ENCODE assay signal across 13 cellular contexts in the genomic region with DNA sequence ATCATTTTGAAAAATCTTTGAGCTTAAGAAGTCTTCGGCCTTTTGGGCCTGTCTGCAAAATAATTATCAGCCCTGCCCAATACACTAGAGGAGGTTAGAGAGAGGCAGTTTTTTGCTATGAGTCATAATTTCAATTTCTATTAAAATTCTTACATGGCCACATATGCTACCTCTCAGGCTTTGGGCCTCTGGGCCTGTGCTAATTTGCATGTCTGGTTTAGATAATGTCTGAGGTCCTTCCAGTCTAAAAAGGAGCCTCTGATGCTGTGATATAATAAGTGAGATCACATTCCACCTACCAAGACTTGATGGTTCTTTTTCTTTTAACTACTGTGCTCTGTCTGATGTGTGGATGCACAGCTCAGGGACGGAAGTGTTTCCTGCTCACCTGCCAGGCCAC.
DNase-seq lines count a peak whose midpoint lies in the region; ATAC-seq and TF ChIP-seq lines count a peak whose summit lies in the region.
"Had no signal": no experiment of that assay in that cellular context is flagged by ENCODE, and none has a peak within 500 bp of the region (broad histone marks: within the 10 kb centered on the region; RNA-seq: fewer than 3 reads in every experiment).

No MANE protein-coding gene starts in this region.

- H3K27ac ChIP-seq in PC-3 (ENCODE audit: low read length) (no peak overlapping the region), tibial artery (no peak overlapping the region), WERI-Rb-1 (no peak overlapping the region)
- H3K27ac ChIP-seq: C4-2B, cardiac muscle cell, KMS-11 had no signal

- POLR2A ChIA-PET in PC-3 (lab: Charles Lee; ENCODE audit: unreplicated experiment): no interaction called here

- no peak for TF ChIP-seq CTCF in AG10803 (conservative IDR thresholded peaks at IDR 0.05; ENCODE audit: low read length)
- TF ChIP-seq CTCF in PC-3 (conservative IDR thresholded peaks at IDR 0.05; ENCODE audit: low read depth, low read length): no peak
- TF ChIP-seq CTCF in tibial artery (IDR thresholded peaks at IDR 0.05): no peak
- TF ChIP-seq CTCF in WERI-Rb-1 (IDR thresholded peaks at IDR 0.05; ENCODE audit: low read depth, low read length): no peak

- no peaks in the 10 kb centered on the region for H3K9me3 ChIP-seq in PC-3 (ENCODE audit: low read length)
- H3K9me3 ChIP-seq in tibial artery: no peaks in the 10 kb centered on the region
- no peaks in the 10 kb centered on the region for H3K9me3 ChIP-seq in WERI-Rb-1 (ENCODE audit: severe bottlenecking)

- H3K9ac ChIP-seq in PC-3 (ENCODE audit: low read length): no peak overlapping the region
- H3K9ac ChIP-seq: KMS-11 had no signal

- DNase-seq in AG10803 (ENCODE audit: low read depth) (peak; percentile 41), PC-3 (peak; percentile 52), tibial artery (no peak), NCI-H2107 (lab: John Stamatoyannopoulos, UW) (no peak), NCI-H446 (lab: John Stamatoyannopoulos, UW) (no peak), WERI-Rb-1 (no peak)
- DNase-seq: kidney glomerular epithelial cell; stimulated activated CD4-positive, alpha-beta T cell treated with anti-CD3 and anti-CD28 coated beads, Interleukin-4, amount 100 ng/mL, for 1 hour had no signal

- H3K36me3 ChIP-seq in PC-3 (ENCODE audit: low read depth, low read length) (no peaks in the 10 kb centered on the region), tibial artery (peaks cover 0 to 7% (median 0%) of the 10 kb centered on the region in 3 donors), WERI-Rb-1 (no peaks in the 10 kb centered on the region)
- H3K36me3 ChIP-seq: cardiac muscle cell had no signal

- no peaks in the 10 kb centered on the region for H3F3A ChIP-seq in PC-3 (ENCODE audit: low read length, unreplicated experiment)

- H3K9me2 ChIP-seq in PC-3 (replicated peaks; ENCODE audit: low read length): no peaks in the 10 kb centered on the region

- no peaks in the 10 kb centered on the region for H4K20me1 ChIP-seq in PC-3 (ENCODE audit: low read length)

- no TSS peak for BruUV-seq in PC-3 (replicated peaks; lab: Mats Ljungman, UMichigan)

- H3K27me3 ChIP-seq in PC-3 (ENCODE audit: low read length): no peaks in the 10 kb centered on the region
- H3K27me3 ChIP-seq in tibial artery: no peaks in the 10 kb centered on the region
- H3K27me3 ChIP-seq in WERI-Rb-1 (ENCODE audit: insufficient read depth, low read depth, severe bottlenecking): no peaks in the 10 kb centered on the region

- CTCF ChIA-PET in PC-3 (lab: Charles Lee): no interaction called here

- H3K4me1 ChIP-seq in PC-3 (ENCODE audit: insufficient read depth, low read length): peaks cover 6% of the 10 kb centered on the region; the same call in 1 of the 2 replicates
- H3K4me1 ChIP-seq in tibial artery: no peaks in the 10 kb centered on the region

- no peak overlapping the region for H3K4me3 ChIP-seq in AG10803 (ENCODE audit: low read length)
- no peak overlapping the region for H3K4me3 ChIP-seq in PC-3 (ENCODE audit: low read length)
- no peak overlapping the region for H3K4me3 ChIP-seq in tibial artery
- H3K4me3 ChIP-seq in WERI-Rb-1 (ENCODE audit: low read depth, low read length): no peak overlapping the region
- H3K4me3 ChIP-seq: cardiac muscle cell had no signal

- H2AFZ ChIP-seq in PC-3 (ENCODE audit: low read length): peak overlapping the region; percentile 28; the same call in 1 of the 2 replicates

- intact Hi-C loops in PC-3 (cut with micrococcal nuclease) (no loop called here), tibial artery (cut with DNase I; ENCODE audit: low total_unique reads) (no loop called here)

- H3K4me2 ChIP-seq in PC-3 (ENCODE audit: low read length): no peak overlapping the region
- H3K4me2 ChIP-seq: KMS-11 had no signal

- H3K79me2 ChIP-seq in PC-3 (ENCODE audit: low read length): no peaks in the 10 kb centered on the region

- ATAC-seq in GM19023 (IDR thresholded peaks at IDR 0.05; ENCODE audit: unreplicated experiment): peak; percentile 90
- peak; percentile 100 for ATAC-seq in HG02870 (IDR thresholded peaks at IDR 0.05; ENCODE audit: unreplicated experiment)
- peak; percentile 74 for ATAC-seq in PC-3

Comparison
In these comparisons a context has a peak if more than half of its experiments do, and no peak if none do; other contexts are left out.
1. DNase-seq: peak in AG10803 (single experiment) and PC-3 (single experiment); none in tibial artery (0 of 2), NCI-H2107 (single experiment), NCI-H446 (0 of 2) and WERI-Rb-1 (single experiment).
2. Peak in every context shown above with its lines, with median percentiles within 50 percentile points of each other: ATAC-seq.